In the genomic region with DNA sequence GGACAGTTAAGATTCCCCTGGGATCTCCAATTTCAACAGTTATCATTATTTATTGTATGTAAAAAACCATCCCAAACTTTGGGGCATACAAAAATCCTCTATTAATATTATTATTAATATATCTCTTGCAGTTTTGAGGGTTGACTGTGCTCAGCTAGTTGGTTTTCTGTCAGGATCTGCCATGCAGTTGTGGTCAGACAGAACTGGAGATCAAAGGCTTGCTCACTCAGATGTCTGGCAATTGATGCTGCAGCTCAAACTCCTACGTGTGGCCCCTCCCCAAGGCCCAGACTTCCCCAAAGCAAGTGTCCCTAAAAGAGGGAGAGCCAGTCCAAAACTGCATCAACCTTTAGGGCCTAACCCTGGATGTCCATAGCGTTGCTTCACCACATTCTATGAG, we compare ENCODE assay signal across 29 cellular contexts.
"Had no signal": no experiment of that assay in that cellular context is flagged by ENCODE, and none has a peak within 500 bp of the region (broad histone marks: within the 10 kb centered on the region; RNA-seq: fewer than 3 reads in every experiment).

No MANE protein-coding gene starts in this region.

- H3K9me3 ChIP-seq: suprapubic skin, testis, thoracic aorta, thyroid gland, transverse colon, upper lobe of right lung, uterus, vagina had no signal

- H3K27ac Mint-ChIP-seq: stimulated activated effector memory CD8-positive, alpha-beta T cell treated with anti-CD3 and anti-CD28 coated beads, Interleukin-12 subunit alpha, Interleukin-12 subunit beta, amount 100 ng/mL, for 72 hours; stimulated activated memory B cell treated with anti-CD40 and anti-IgM and Interleukin-4, amounts not matched to agents 10 μg/mL and 1 μg/mL and 100 μg/mL, for 72 hours; stimulated activated naive B cell treated with anti-CD40 and anti-IgM and Interleukin-4, amounts not matched to agents 10 μg/mL and 1 μg/mL and 100 μg/mL, for 72 hours; stimulated activated naive CD8-positive, alpha-beta T cell treated with anti-CD3 and anti-CD28 coated beads, Interleukin-15, amount 100 ng/mL, for 72 hours; stimulated activated naive CD8-positive, alpha-beta T cell treated with anti-CD3 and anti-CD28 coated beads, Interleukin-15, Interleukin-2, amounts not matched to agents 100 ng/mL and 50 ng/mL, for 24 hours; type B pancreatic cell had no signal

- FAIRE-seq: urothelium cell line had no signal

- H3K27me3 Mint-ChIP-seq: stimulated activated memory B cell treated with anti-CD40 and anti-IgM and Interleukin-4, amounts not matched to agents 10 μg/mL and 1 μg/mL and 100 μg/mL, for 72 hours; stimulated activated naive B cell treated with anti-CD40 and anti-IgM and Interleukin-4, amounts not matched to agents 10 μg/mL and 1 μg/mL and 100 μg/mL, for 72 hours; stimulated activated naive CD8-positive, alpha-beta T cell treated with anti-CD3 and anti-CD28 coated beads, Interleukin-15, Interleukin-2, amounts not matched to agents 100 ng/mL and 50 ng/mL, for 24 hours had no signal

- H3K4me1 ChIP-seq: stomach, suprapubic skin, testis, thyroid gland, tibial artery, tibial nerve, transverse colon, upper lobe of left lung, upper lobe of right lung, uterus, vagina had no signal

- ATAC-seq: stimulated activated effector memory CD8-positive, alpha-beta T cell treated with anti-CD3 and anti-CD28 coated beads, Interleukin-12 subunit alpha, Interleukin-12 subunit beta, amount 100 ng/mL, for 72 hours; stimulated activated memory B cell treated with anti-CD40 and anti-IgM and Interleukin-4, amounts not matched to agents 10 μg/mL and 1 μg/mL and 100 μg/mL, for 72 hours; stimulated activated naive B cell treated with anti-CD40 and anti-IgM and Interleukin-4, amounts not matched to agents 10 μg/mL and 1 μg/mL and 100 μg/mL, for 72 hours; stimulated activated naive CD8-positive, alpha-beta T cell treated with anti-CD3 and anti-CD28 coated beads, Interleukin-15, amount 100 ng/mL, for 72 hours; stimulated activated naive CD8-positive, alpha-beta T cell treated with anti-CD3 and anti-CD28 coated beads, Interleukin-15, Interleukin-2, amounts not matched to agents 100 U/mL and 50 U/mL, for 24 hours; upper lobe of right lung had no signal

- DNase-seq: stimulated activated CD4-positive, alpha-beta T cell treated with anti-CD3 and anti-CD28 coated beads, Interleukin-2, amount 100 ng/mL, for 48 hours; stimulated activated CD4-positive, alpha-beta T cell treated with anti-CD3 and anti-CD28 coated beads, Interleukin-4, amount 100 ng/mL, for 1 hour; stimulated activated CD4-positive, alpha-beta T cell treated with anti-CD3 and anti-CD28 coated beads, Interleukin-4, amount 100 ng/mL, for 24 hours; stimulated activated CD4-positive, alpha-beta T cell treated with anti-CD3 and anti-CD28 coated beads, Interleukin-4, amount 100 ng/mL, for 4 hours; stimulated activated CD8-positive, alpha-beta memory T cell treated with anti-CD3 and anti-CD28 coated beads, Interleukin-4, amount 100 ng/mL, for 48 hours; stimulated activated naive B cell treated with anti-CD40 and anti-IgM and Interleukin-4, amounts not matched to agents 10 μg/mL and 1 μg/mL and 100 μg/mL, for 72 hours; stimulated activated naive CD4-positive, alpha-beta T cell; stimulated activated naive CD4-positive, alpha-beta T cell treated with Interleukin-2 at 50 U/mL for 16 hours; stimulated activated naive CD8-positive, alpha-beta T cell treated with anti-CD3 and anti-CD28 coated beads, Interleukin-15, amount 100 ng/mL, for 72 hours; stimulated activated naive CD8-positive, alpha-beta T cell treated with anti-CD3 and anti-CD28 coated beads, Interleukin-15, Interleukin-2, amounts not matched to agents 100 U/mL and 50 U/mL, for 24 hours; stomach; substantia nigra; testis; thyroid gland; tibial artery; transverse colon; trophoblast cell; upper lobe of left lung; upper lobe of right lung; uterus had no signal

- H3K4me3 ChIP-seq: stomach, suprapubic skin, testis, thoracic aorta, thyroid gland, tibial artery, tibial nerve, transverse colon, upper lobe of left lung, upper lobe of right lung, uterus, vagina had no signal

- H3K36me3 ChIP-seq: stomach, suprapubic skin, thoracic aorta, thyroid gland, tibial artery, tibial nerve, transverse colon, upper lobe of left lung, upper lobe of right lung, uterus, vagina had no signal

- H3K4me3 Mint-ChIP-seq: stimulated activated effector memory CD8-positive, alpha-beta T cell treated with anti-CD3 and anti-CD28 coated beads, Interleukin-12 subunit alpha, Interleukin-12 subunit beta, amount 100 ng/mL, for 72 hours; stimulated activated memory B cell treated with anti-CD40 and anti-IgM and Interleukin-4, amounts not matched to agents 10 μg/mL and 1 μg/mL and 100 μg/mL, for 72 hours; stimulated activated naive B cell treated with anti-CD40 and anti-IgM and Interleukin-4, amounts not matched to agents 10 μg/mL and 1 μg/mL and 100 μg/mL, for 72 hours; stimulated activated naive CD8-positive, alpha-beta T cell treated with anti-CD3 and anti-CD28 coated beads, Interleukin-15, amount 100 ng/mL, for 72 hours; stimulated activated naive CD8-positive, alpha-beta T cell treated with anti-CD3 and anti-CD28 coated beads, Interleukin-15, Interleukin-2, amounts not matched to agents 100 ng/mL and 50 ng/mL, for 24 hours; type B pancreatic cell had no signal

- H3K4me1 Mint-ChIP-seq: stimulated activated effector memory CD8-positive, alpha-beta T cell treated with anti-CD3 and anti-CD28 coated beads, Interleukin-12 subunit alpha, Interleukin-12 subunit beta, amount 100 ng/mL, for 72 hours; stimulated activated memory B cell treated with anti-CD40 and anti-IgM and Interleukin-4, amounts not matched to agents 10 μg/mL and 1 μg/mL and 100 μg/mL, for 72 hours; stimulated activated naive B cell treated with anti-CD40 and anti-IgM and Interleukin-4, amounts not matched to agents 10 μg/mL and 1 μg/mL and 100 μg/mL, for 72 hours; stimulated activated naive CD8-positive, alpha-beta T cell treated with anti-CD3 and anti-CD28 coated beads, Interleukin-15, amount 100 ng/mL, for 72 hours had no signal

- H3K36me3 Mint-ChIP-seq: stimulated activated effector memory CD8-positive, alpha-beta T cell treated with anti-CD3 and anti-CD28 coated beads, Interleukin-12 subunit alpha, Interleukin-12 subunit beta, amount 100 ng/mL, for 72 hours; stimulated activated memory B cell treated with anti-CD40 and anti-IgM and Interleukin-4, amounts not matched to agents 10 μg/mL and 1 μg/mL and 100 μg/mL, for 72 hours; stimulated activated naive B cell treated with anti-CD40 and anti-IgM and Interleukin-4, amounts not matched to agents 10 μg/mL and 1 μg/mL and 100 μg/mL, for 72 hours; type B pancreatic cell had no signal

- H3K27ac ChIP-seq: stomach, suprapubic skin, testis, thoracic aorta, thyroid gland, tibial artery, tibial nerve, transverse colon, upper lobe of left lung, upper lobe of right lung, uterus, vagina had no signal

- H3K27me3 ChIP-seq: stomach, suprapubic skin, testis, thyroid gland, tibial artery, tibial nerve, transverse colon, upper lobe of left lung, upper lobe of right lung, uterus, vagina had no signal
